In genomic region chr6:34223964-34224940, GRCh38 we compare ENCODE assay signal across 1 cellular context.
TF ChIP-seq lines count a peak whose summit lies in the region.

No MANE protein-coding gene starts in this region.

TF ChIP-seq in GM12878, 131 proteins besides CTCF, POLR2A, EP300 and RAD21 (continued from another document and continues in another):
- no peak for TF ChIP-seq BCLAF1 (IDR thresholded peaks at IDR 0.05)
- no peak for TF ChIP-seq JUNB (IDR thresholded peaks at IDR 0.05)
- peak; percentile 98 for TF ChIP-seq NR2F1 (conservative IDR thresholded peaks at IDR 0.05)
- no peak for TF ChIP-seq NFXL1 (IDR thresholded peaks at IDR 0.05; ENCODE audit: borderline replicate concordance)
- TF ChIP-seq IKZF2 (IDR thresholded peaks at IDR 0.05) = peak in 1 of 2 experiments; percentile 34; a peak in 1 of 4 replicates
- TF ChIP-seq RB1 (IDR thresholded peaks at IDR 0.05; ENCODE audit: borderline replicate concordance) = no peak
- TF ChIP-seq CREB1 (IDR thresholded peaks at IDR 0.05; ENCODE audit: low read depth) = peak; percentile 66
- TF ChIP-seq USF1 (IDR thresholded peaks at IDR 0.05; ENCODE audit: borderline replicate concordance, extremely low read length, insufficient read depth, low read depth, low read length) = no peak
- TF ChIP-seq CREM (IDR thresholded peaks at IDR 0.05; ENCODE audit: low read depth) = peak; percentile 62
- TF ChIP-seq NFYA (IDR thresholded peaks at IDR 0.05; ENCODE audit: borderline replicate concordance, low read depth, low read length) = no peak
- TF ChIP-seq EZH2 (IDR thresholded peaks at IDR 0.05; ENCODE audit: borderline replicate concordance, control insufficient read depth, low read depth, low read length) = no peak
- no peak for TF ChIP-seq SMAD1 (IDR thresholded peaks at IDR 0.05; ENCODE audit: low read depth, partially characterized antibody)
- TF ChIP-seq GATAD2B (conservative IDR thresholded peaks at IDR 0.05; ENCODE audit: low read depth) = peak; percentile 83
- TF ChIP-seq MXI1 (IDR thresholded peaks at IDR 0.05; ENCODE audit: low read depth, low read length) = peak; percentile 50; the same call in 1 of the 2 replicates
- TF ChIP-seq BACH1 (IDR thresholded peaks at IDR 0.05; ENCODE audit: borderline replicate concordance) = peak; percentile 91; the same call in 1 of the 2 replicates
- no peak for TF ChIP-seq ZBTB4 (CRISPR knock-in tag; IDR thresholded peaks at IDR 0.05)
- peak; percentile 55; the same call in 1 of the 3 replicates for TF ChIP-seq POU2F2 (IDR thresholded peaks at IDR 0.05; ENCODE audit: borderline replicate concordance, low read depth, low read length)
- TF ChIP-seq CBX5 (IDR thresholded peaks at IDR 0.05; ENCODE audit: low read depth) = no peak
- peak; percentile 32; the same call in 1 of the 2 replicates for TF ChIP-seq NR2C1 (IDR thresholded peaks at IDR 0.05)
- TF ChIP-seq TCF3 (IDR thresholded peaks at IDR 0.05; ENCODE audit: borderline replicate concordance, insufficient read depth, low read depth, low read length) = no peak
- no peak for TF ChIP-seq FOXM1 (IDR thresholded peaks at IDR 0.05; ENCODE audit: low read depth, low read length)
- no peak for TF ChIP-seq MYC (IDR thresholded peaks at IDR 0.05; ENCODE audit: insufficient read depth, insufficient read length, insufficient replicate concordance, low read length, severe bottlenecking)
- TF ChIP-seq ZNF207 (IDR thresholded peaks at IDR 0.05; ENCODE audit: borderline replicate concordance) = no peak
- TF ChIP-seq YBX1 (IDR thresholded peaks at IDR 0.05) = no peak
- no peak for TF ChIP-seq RBBP5 (conservative IDR thresholded peaks at IDR 0.05)
- TF ChIP-seq SUPT20H (IDR thresholded peaks at IDR 0.05; ENCODE audit: borderline replicate concordance, control insufficient read depth, low read depth, low read length) = no peak
- TF ChIP-seq SMAD5 (IDR thresholded peaks at IDR 0.05; ENCODE audit: low read depth) = peak; percentile 47; the same call in 1 of the 2 replicates
- TF ChIP-seq ZNF384 (IDR thresholded peaks at IDR 0.05; ENCODE audit: borderline replicate concordance, low read depth, low read length) = no peak
- TF ChIP-seq RCOR1 (conservative IDR thresholded peaks at IDR 0.05; ENCODE audit: low read depth, low read length) = no peak
- no peak for TF ChIP-seq ZNF274 (IDR thresholded peaks at IDR 0.05; ENCODE audit: insufficient read depth, insufficient read length)
- TF ChIP-seq BHLHE40 (IDR thresholded peaks at IDR 0.05; ENCODE audit: borderline replicate concordance in 1 of 2, low read depth in 2 of 2, low read length in 1 of 2) = peak; percentile 86 to 95
- peak; percentile 83 for TF ChIP-seq IKZF1 (conservative IDR thresholded peaks at IDR 0.05)
- peak; percentile 80 for TF ChIP-seq RELA (IDR thresholded peaks at IDR 0.05; ENCODE audit: borderline replicate concordance, partially characterized antibody)
- no peak; the same call in 1 of the 2 replicates for TF ChIP-seq YY1 (IDR thresholded peaks at IDR 0.05; ENCODE audit: low read depth, low read length)
- 0 out of 2 replicates have a peak, but pooled peaks have one; percentile 66 for TF ChIP-seq LARP7 (IDR thresholded peaks at IDR 0.05)
- TF ChIP-seq IRF5 (IDR thresholded peaks at IDR 0.05; ENCODE audit: borderline replicate concordance) = no peak
- TF ChIP-seq HDAC6 (IDR thresholded peaks at IDR 0.05; ENCODE audit: unreplicated experiment) = no peak
- TF ChIP-seq CHD2 (IDR thresholded peaks at IDR 0.05; ENCODE audit: borderline replicate concordance, low read depth, low read length) = 0 out of 2 replicates have a peak, but pooled peaks have one; percentile 41
- 0 out of 2 replicates have a peak, but pooled peaks have one; percentile 50 for TF ChIP-seq NKRF (conservative IDR thresholded peaks at IDR 0.05)
- peak; percentile 62 for TF ChIP-seq BCL3 (IDR thresholded peaks at IDR 0.05; ENCODE audit: borderline replicate concordance, insufficient read depth, low read depth, low read length, poor library complexity, severe bottlenecking)
- peak; percentile 53; the same call in 1 of the 2 replicates for TF ChIP-seq SPI1 (IDR thresholded peaks at IDR 0.05; ENCODE audit: borderline replicate concordance, insufficient read depth, low read depth, low read length)
- peak; percentile 67 for TF ChIP-seq NBN (IDR thresholded peaks at IDR 0.05)
- no peak for TF ChIP-seq ZSCAN29 (IDR thresholded peaks at IDR 0.05)
- TF ChIP-seq BRCA1 (IDR thresholded peaks at IDR 0.05; ENCODE audit: low read depth, low read length) = no peak
- peak; percentile 70; the same call in 1 of the 2 replicates for TF ChIP-seq RELB (IDR thresholded peaks at IDR 0.05; ENCODE audit: low read depth)
- TF ChIP-seq ATF3 (IDR thresholded peaks at IDR 0.05; ENCODE audit: borderline replicate concordance, extremely low read depth, low read depth, low read length) = no peak
- no peak for TF ChIP-seq PAX8 (IDR thresholded peaks at IDR 0.05)
- peak; percentile 64 for TF ChIP-seq RUNX3 (IDR thresholded peaks at IDR 0.05; ENCODE audit: low read length)
- no peak for TF ChIP-seq HDGF (IDR thresholded peaks at IDR 0.05)
- TF ChIP-seq EGR1 (IDR thresholded peaks at IDR 0.05; ENCODE audit: borderline replicate concordance in 1 of 2, low read depth in 2 of 2, low read length in 2 of 2) = peak in 1 of 2 experiments; percentile 97; a peak in 2 of 3 replicates
